In the genomic region with DNA sequence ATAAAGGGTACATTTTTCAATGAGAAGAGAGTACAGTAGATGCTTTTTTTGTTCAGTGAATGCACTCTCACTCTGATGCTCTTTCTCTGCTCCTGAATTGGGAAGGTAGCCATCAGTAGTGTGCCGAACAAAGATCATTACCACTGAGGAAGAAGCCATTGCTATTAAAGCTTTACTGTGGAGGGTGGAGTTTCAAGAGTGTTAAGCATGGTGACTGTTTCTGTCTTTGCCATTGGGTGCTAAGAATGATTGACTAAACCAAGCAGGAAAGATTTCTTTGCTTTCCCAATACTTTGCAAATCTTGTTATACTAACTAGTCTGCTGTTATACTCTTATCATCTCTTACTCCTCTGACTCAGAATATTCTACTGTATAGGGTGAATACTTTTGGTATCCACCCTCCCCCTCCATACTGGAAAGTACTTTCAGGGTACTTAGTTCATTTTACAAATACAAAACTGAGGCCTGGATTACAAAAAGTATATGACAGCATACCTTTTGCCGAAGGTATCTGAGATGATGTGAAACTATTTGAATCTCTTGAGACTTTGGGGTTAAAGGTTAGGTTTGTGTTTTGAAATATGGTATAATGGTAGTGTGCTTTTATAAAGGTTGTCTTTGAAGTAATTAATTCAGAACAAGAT, we compare ENCODE assay signal across 1 cellular context.
TF ChIP-seq lines count a peak whose summit lies in the region.

No MANE protein-coding gene starts in this region.

TF ChIP-seq in K562, 482 proteins besides CTCF, POLR2A, EP300 and RAD21 (continued from another document and continues in another):
- TF ChIP-seq, protein P1, sequence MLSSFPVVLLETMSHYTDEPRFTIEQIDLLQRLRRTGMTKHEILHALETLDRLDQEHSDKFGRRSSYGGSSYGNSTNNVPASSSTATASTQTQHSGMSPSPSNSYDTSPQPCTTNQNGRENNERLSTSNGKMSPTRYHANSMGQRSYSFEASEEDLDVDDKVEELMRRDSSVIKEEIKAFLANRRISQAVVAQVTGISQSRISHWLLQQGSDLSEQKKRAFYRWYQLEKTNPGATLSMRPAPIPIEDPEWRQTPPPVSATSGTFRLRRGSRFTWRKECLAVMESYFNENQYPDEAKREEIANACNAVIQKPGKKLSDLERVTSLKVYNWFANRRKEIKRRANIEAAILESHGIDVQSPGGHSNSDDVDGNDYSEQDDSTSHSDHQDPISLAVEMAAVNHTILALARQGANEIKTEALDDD (IDR thresholded peaks at IDR 0.05), result peak; percentile 96
- no peak for TF ChIP-seq MIER1 (IDR thresholded peaks at IDR 0.05; ENCODE audit: low read depth)
- peak; percentile 44 for TF ChIP-seq FOSL1 (tag; conservative IDR thresholded peaks at IDR 0.05)
- TF ChIP-seq GATA2 (CRISPR knock-in tag; IDR thresholded peaks at IDR 0.05), result no peak
- no peak for TF ChIP-seq MECOM (CRISPR knock-in tag; IDR thresholded peaks at IDR 0.05)
- TF ChIP-seq CBFB (CRISPR knock-in tag; IDR thresholded peaks at IDR 0.05), result no peak
- TF ChIP-seq FOXA3 (CRISPR knock-in tag; conservative IDR thresholded peaks at IDR 0.05 in 1 of 2, IDR thresholded peaks at IDR 0.05 in 1 of 2), result no peak
- TF ChIP-seq CSDE1 (IDR thresholded peaks at IDR 0.05), result no peak
- TF ChIP-seq SP1 (CRISPR knock-in tag; IDR thresholded peaks at IDR 0.05), result no peak
- TF ChIP-seq HLTF (IDR thresholded peaks at IDR 0.05), result no peak
- TF ChIP-seq NR2C2 (CRISPR knock-in tag; IDR thresholded peaks at IDR 0.05), result no peak
- TF ChIP-seq NR2C2 (tag; IDR thresholded peaks at IDR 0.05), result peak; percentile 41; the same call in 1 of the 2 replicates
- TF ChIP-seq, protein P2, sequence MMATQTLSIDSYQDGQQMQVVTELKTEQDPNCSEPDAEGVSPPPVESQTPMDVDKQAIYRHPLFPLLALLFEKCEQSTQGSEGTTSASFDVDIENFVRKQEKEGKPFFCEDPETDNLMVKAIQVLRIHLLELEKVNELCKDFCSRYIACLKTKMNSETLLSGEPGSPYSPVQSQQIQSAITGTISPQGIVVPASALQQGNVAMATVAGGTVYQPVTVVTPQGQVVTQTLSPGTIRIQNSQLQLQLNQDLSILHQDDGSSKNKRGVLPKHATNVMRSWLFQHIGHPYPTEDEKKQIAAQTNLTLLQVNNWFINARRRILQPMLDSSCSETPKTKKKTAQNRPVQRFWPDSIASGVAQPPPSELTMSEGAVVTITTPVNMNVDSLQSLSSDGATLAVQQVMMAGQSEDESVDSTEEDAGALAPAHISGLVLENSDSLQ (IDR thresholded peaks at IDR 0.05), result peak; percentile 62
- TF ChIP-seq NR2C1 (IDR thresholded peaks at IDR 0.05), result 0 out of 2 replicates have a peak, but pooled peaks have one; percentile 35
- TF ChIP-seq NR2C1 (tag; IDR thresholded peaks at IDR 0.05), result peak; percentile 62; the same call in 1 of the 2 replicates
- TF ChIP-seq KHSRP (IDR thresholded peaks at IDR 0.05), result no peak
- no peak for TF ChIP-seq ATF7 (IDR thresholded peaks at IDR 0.05)
- no peak for TF ChIP-seq BCOR (IDR thresholded peaks at IDR 0.05)
- no peak for TF ChIP-seq ZNF785 (CRISPR knock-in tag; IDR thresholded peaks at IDR 0.05)
- TF ChIP-seq SPI1 (IDR thresholded peaks at IDR 0.05; ENCODE audit: borderline replicate concordance, low read depth, low read length), result no peak
- TF ChIP-seq ZKSCAN3 (CRISPR knock-in tag; IDR thresholded peaks at IDR 0.05), result no peak
- no peak for TF ChIP-seq IFI16 (CRISPR knock-in tag; IDR thresholded peaks at IDR 0.05)
- no peak for TF ChIP-seq DMBX1 (CRISPR knock-in tag; IDR thresholded peaks at IDR 0.05; ENCODE audit: borderline replicate concordance)
- TF ChIP-seq ZNF316 (IDR thresholded peaks at IDR 0.05), result no peak
- TF ChIP-seq, protein P3, sequence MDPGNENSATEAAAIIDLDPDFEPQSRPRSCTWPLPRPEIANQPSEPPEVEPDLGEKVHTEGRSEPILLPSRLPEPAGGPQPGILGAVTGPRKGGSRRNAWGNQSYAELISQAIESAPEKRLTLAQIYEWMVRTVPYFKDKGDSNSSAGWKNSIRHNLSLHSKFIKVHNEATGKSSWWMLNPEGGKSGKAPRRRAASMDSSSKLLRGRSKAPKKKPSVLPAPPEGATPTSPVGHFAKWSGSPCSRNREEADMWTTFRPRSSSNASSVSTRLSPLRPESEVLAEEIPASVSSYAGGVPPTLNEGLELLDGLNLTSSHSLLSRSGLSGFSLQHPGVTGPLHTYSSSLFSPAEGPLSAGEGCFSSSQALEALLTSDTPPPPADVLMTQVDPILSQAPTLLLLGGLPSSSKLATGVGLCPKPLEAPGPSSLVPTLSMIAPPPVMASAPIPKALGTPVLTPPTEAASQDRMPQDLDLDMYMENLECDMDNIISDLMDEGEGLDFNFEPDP (CRISPR knock-in tag; IDR thresholded peaks at IDR 0.05), result no peak
- no peak for TF ChIP-seq ZNF212 (CRISPR knock-in tag; IDR thresholded peaks at IDR 0.05)
- no peak for TF ChIP-seq SIX5 (IDR thresholded peaks at IDR 0.05; ENCODE audit: borderline replicate concordance in 1 of 2, insufficient read depth in 1 of 2, low read depth in 1 of 2, low read length in 2 of 2)
- no peak for TF ChIP-seq MAZ (CRISPR knock-in tag; conservative IDR thresholded peaks at IDR 0.05 in 1 of 2, IDR thresholded peaks at IDR 0.05 in 1 of 2)
- TF ChIP-seq FOXK2 (conservative IDR thresholded peaks at IDR 0.05 in 1 of 2, IDR thresholded peaks at IDR 0.05 in 1 of 2; ENCODE audit: low read depth in 2 of 2), result 0 out of 4 replicates have a peak, but pooled peaks of 1 of the 2 experiments have one; percentile 1
- TF ChIP-seq ZNF311 (CRISPR knock-in tag; IDR thresholded peaks at IDR 0.05), result no peak
- no peak; the same call in 1 of the 2 replicates for TF ChIP-seq ARID1B (IDR thresholded peaks at IDR 0.05)
- TF ChIP-seq, protein P4, sequence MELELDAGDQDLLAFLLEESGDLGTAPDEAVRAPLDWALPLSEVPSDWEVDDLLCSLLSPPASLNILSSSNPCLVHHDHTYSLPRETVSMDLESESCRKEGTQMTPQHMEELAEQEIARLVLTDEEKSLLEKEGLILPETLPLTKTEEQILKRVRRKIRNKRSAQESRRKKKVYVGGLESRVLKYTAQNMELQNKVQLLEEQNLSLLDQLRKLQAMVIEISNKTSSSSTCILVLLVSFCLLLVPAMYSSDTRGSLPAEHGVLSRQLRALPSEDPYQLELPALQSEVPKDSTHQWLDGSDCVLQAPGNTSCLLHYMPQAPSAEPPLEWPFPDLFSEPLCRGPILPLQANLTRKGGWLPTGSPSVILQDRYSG (tag; conservative IDR thresholded peaks at IDR 0.05; ENCODE audit: low read depth), result no peak
- TF ChIP-seq, protein P5, sequence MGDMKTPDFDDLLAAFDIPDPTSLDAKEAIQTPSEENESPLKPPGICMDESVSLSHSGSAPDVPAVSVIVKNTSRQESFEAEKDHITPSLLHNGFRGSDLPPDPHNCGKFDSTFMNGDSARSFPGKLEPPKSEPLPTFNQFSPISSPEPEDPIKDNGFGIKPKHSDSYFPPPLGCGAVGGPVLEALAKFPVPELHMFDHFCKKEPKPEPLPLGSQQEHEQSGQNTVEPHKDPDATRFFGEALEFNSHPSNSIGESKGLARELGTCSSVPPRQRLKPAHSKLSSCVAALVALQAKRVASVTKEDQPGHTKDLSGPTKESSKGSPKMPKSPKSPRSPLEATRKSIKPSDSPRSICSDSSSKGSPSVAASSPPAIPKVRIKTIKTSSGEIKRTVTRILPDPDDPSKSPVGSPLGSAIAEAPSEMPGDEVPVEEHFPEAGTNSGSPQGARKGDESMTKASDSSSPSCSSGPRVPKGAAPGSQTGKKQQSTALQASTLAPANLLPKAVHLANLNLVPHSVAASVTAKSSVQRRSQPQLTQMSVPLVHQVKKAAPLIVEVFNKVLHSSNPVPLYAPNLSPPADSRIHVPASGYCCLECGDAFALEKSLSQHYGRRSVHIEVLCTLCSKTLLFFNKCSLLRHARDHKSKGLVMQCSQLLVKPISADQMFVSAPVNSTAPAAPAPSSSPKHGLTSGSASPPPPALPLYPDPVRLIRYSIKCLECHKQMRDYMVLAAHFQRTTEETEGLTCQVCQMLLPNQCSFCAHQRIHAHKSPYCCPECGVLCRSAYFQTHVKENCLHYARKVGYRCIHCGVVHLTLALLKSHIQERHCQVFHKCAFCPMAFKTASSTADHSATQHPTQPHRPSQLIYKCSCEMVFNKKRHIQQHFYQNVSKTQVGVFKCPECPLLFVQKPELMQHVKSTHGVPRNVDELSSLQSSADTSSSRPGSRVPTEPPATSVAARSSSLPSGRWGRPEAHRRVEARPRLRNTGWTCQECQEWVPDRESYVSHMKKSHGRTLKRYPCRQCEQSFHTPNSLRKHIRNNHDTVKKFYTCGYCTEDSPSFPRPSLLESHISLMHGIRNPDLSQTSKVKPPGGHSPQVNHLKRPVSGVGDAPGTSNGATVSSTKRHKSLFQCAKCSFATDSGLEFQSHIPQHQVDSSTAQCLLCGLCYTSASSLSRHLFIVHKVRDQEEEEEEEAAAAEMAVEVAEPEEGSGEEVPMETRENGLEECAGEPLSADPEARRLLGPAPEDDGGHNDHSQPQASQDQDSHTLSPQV (IDR thresholded peaks at IDR 0.05), result 0 out of 2 replicates have a peak, but pooled peaks have one; percentile 21
- TF ChIP-seq TAF15 (IDR thresholded peaks at IDR 0.05; ENCODE audit: low read depth, low read length), result no peak
- TF ChIP-seq YY1 (IDR thresholded peaks at IDR 0.05; ENCODE audit: borderline replicate concordance in 1 of 3, control insufficient read depth in 1 of 3, extremely low read depth in 1 of 3, insufficient read depth in 3 of 3, insufficient read length in 1 of 3, insufficient replicate concordance in 2 of 3, low read depth in 1 of 3, low read length in 2 of 3), result peak in 1 of 3 experiments; percentile 80
- 0 out of 2 replicates have a peak, but pooled peaks have one; percentile 22 for TF ChIP-seq ZNF717 (CRISPR knock-in tag; IDR thresholded peaks at IDR 0.05)
- TF ChIP-seq HNRNPL (IDR thresholded peaks at IDR 0.05; ENCODE audit: low read depth, low read length), result no peak
- TF ChIP-seq POLR2G (IDR thresholded peaks at IDR 0.05; ENCODE audit: low read depth, low read length), result no peak
- no peak for TF ChIP-seq GTF2F1 (IDR thresholded peaks at IDR 0.05; ENCODE audit: low read depth, low read length)
- TF ChIP-seq ERF (CRISPR knock-in tag; IDR thresholded peaks at IDR 0.05), result no peak
- no peak for TF ChIP-seq SMAD1 (IDR thresholded peaks at IDR 0.05; ENCODE audit: low read depth, low read length, partially characterized antibody)
- TF ChIP-seq, protein P6, sequence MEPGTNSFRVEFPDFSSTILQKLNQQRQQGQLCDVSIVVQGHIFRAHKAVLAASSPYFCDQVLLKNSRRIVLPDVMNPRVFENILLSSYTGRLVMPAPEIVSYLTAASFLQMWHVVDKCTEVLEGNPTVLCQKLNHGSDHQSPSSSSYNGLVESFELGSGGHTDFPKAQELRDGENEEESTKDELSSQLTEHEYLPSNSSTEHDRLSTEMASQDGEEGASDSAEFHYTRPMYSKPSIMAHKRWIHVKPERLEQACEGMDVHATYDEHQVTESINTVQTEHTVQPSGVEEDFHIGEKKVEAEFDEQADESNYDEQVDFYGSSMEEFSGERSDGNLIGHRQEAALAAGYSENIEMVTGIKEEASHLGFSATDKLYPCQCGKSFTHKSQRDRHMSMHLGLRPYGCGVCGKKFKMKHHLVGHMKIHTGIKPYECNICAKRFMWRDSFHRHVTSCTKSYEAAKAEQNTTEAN (CRISPR knock-in tag; IDR thresholded peaks at IDR 0.05), result no peak
- TF ChIP-seq DPF2 (IDR thresholded peaks at IDR 0.05), result no peak
- 0 out of 2 replicates have a peak, but pooled peaks have one; percentile 33 for TF ChIP-seq ZNF644 (tag; IDR thresholded peaks at IDR 0.05; ENCODE audit: low read depth)
- TF ChIP-seq RERE (CRISPR knock-in tag; IDR thresholded peaks at IDR 0.05; ENCODE audit: borderline replicate concordance), result no peak
- no peak for TF ChIP-seq KLF10 (CRISPR knock-in tag; IDR thresholded peaks at IDR 0.05)
- no peak for TF ChIP-seq ZNF780A (CRISPR knock-in tag; IDR thresholded peaks at IDR 0.05)
- no peak for TF ChIP-seq ZNF384 (IDR thresholded peaks at IDR 0.05; ENCODE audit: low read depth, low read length)
- TF ChIP-seq POLR2H (tag; IDR thresholded peaks at IDR 0.05; ENCODE audit: low read depth), result peak; percentile 63; the same call in 1 of the 2 replicates
- TF ChIP-seq CEBPB (tag; IDR thresholded peaks at IDR 0.05), result peak; percentile 53
- no peak for TF ChIP-seq ZNF146 (CRISPR knock-in tag; IDR thresholded peaks at IDR 0.05; ENCODE audit: unreplicated experiment)
- TF ChIP-seq HDAC1 (IDR thresholded peaks at IDR 0.05), result no peak
- no peak for TF ChIP-seq GATAD2A (IDR thresholded peaks at IDR 0.05)
- TF ChIP-seq ZNF143 (CRISPR knock-in tag; IDR thresholded peaks at IDR 0.05), result no peak
